Comparison of ENCODE assay signal across 1 cellular context in genomic region chr11:27403195-27403594, GRCh38.
TF ChIP-seq lines count a peak whose summit lies in the region.

No MANE protein-coding gene starts in this region.

TF ChIP-seq in K562, 482 proteins besides CTCF, POLR2A, EP300 and RAD21:
- TF ChIP-seq CHAMP1 (IDR thresholded peaks at IDR 0.05), result no peak
- TF ChIP-seq ZNF121 (CRISPR knock-in tag; conservative IDR thresholded peaks at IDR 0.05), result peak; percentile 69
